9 cellular contexts compared by ENCODE assay signal in the genomic region with DNA sequence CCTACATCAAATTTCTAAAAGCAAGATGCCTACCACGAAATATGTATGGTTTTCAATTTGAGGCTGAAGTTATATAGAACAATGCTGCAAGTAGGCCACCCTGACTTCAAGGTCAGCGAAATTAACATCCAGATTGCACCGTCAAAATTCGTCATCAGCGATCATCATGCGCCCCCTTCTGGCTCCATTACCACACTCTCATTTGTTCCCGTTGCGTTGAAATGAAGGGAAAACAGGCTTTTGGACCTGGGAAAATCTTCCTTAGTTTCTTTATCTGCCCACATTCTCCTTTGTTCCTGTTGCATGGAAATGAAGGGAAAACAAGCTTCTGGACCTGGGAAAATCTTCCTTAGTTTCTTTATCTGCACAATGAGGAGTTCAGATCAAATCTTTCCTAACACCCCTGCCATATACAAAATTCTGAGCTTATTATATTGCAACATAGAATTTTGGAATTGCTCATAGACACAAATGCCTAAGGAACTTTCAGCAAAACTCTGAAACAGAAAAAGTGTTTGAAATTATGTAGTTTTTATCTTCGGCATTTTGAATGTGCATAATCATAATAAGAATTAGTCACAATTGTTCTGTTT.
DNase-seq lines count a peak whose midpoint lies in the region; ATAC-seq and TF ChIP-seq lines count a peak whose summit lies in the region.
"Had no signal": no experiment of that assay in that cellular context is flagged by ENCODE, and none has a peak within 500 bp of the region (broad histone marks: within the 10 kb centered on the region; RNA-seq: fewer than 3 reads in every experiment).

No MANE protein-coding gene starts in this region.

- H3K27ac ChIP-seq in RWPE1 (no peak overlapping the region), heart left ventricle (no peak overlapping the region)
- H3K27ac ChIP-seq: BLaER1 treated with 17β-estradiol and CSF1 and Interleukin-3, amounts not matched to agents 10 nM and 100 nM had no signal

- TF ChIP-seq CTCF in RWPE1 (conservative IDR thresholded peaks at IDR 0.05; ENCODE audit: low read depth), result peak; percentile 56
- peak; percentile 38 to 78 (median 67) for TF ChIP-seq CTCF in heart left ventricle (IDR thresholded peaks at IDR 0.05)

- ATAC-seq in heart left ventricle, result no peak
- ATAC-seq in HG02798 (IDR thresholded peaks at IDR 0.05; ENCODE audit: poor library complexity, unreplicated experiment), result no peak

- peaks cover 0 to 10% (median 0%) of the 10 kb centered on the region in 12 donors for H3K4me1 ChIP-seq in heart left ventricle

- no peak overlapping the region for H3K4me3 ChIP-seq in heart left ventricle
- H3K4me3 ChIP-seq: BLaER1 treated with 17β-estradiol and CSF1 and Interleukin-3, amounts not matched to agents 10 nM and 100 nM had no signal

- WGBS in heart left ventricle, 4 donors, result 14 to 19% (median 16%) methylated on average over 9 of the region's 9 CpGs

- H3K9me3 ChIP-seq in heart left ventricle, result no peaks in the 10 kb centered on the region
- H3K9me3 ChIP-seq: BLaER1 treated with 17β-estradiol and CSF1 and Interleukin-3, amounts not matched to agents 10 nM and 100 nM had no signal

- CTCF ChIA-PET in RWPE1 (lab: Yijun Ruan, JAX), result interaction anchor here (0.6 to 2.2 kb wide), 4 partner anchors 9 to 1452 kb away, joined by 3 to 7 read pairs (median 4); no protein-coding TSS in a partner anchor

- DNase-seq in NCI-H1092 treated with DMSO at 0.1 percent for 48 hours (lab: John Stamatoyannopoulos, UW), result peak; percentile 5
- no peak for DNase-seq in NCI-H1092 (lab: John Stamatoyannopoulos, UW)
- DNase-seq in RWPE1 (ENCODE audit: low spot score), result peak; percentile 29
- DNase-seq in activated effector memory CD4-positive, alpha-beta T cell treated with anti-CD3 and anti-CD28 coated beads, Interleukin-2, amount 50 U/mL, for 16 hours, result peak; percentile 87
- DNase-seq in heart left ventricle, result peak in 3 of 5 donors; percentile 30 to 49 (median 31)
- DNase-seq in retina, result peak; percentile 44
- DNase-seq in OCI-M2 (lab: John Stamatoyannopoulos, UW; ENCODE audit: unreplicated experiment), result no peak

- peaks cover 0 to 6% (median 0%) of the 10 kb centered on the region in 9 donors for H3K27me3 ChIP-seq in heart left ventricle
- H3K27me3 ChIP-seq: BLaER1 treated with 17β-estradiol and CSF1 and Interleukin-3, amounts not matched to agents 10 nM and 100 nM had no signal

- intact Hi-C loops in heart left ventricle (cut with DNase I), result loop anchor here in 8 of 10 donors (2.0 to 10.0 kb wide), 7 partner anchors 94 to 736 kb away; partner anchors contain the start of genes PRKCQ (in 4 of the 8) and SFMBT2 (in 3 of the 8)

- no peaks in the 10 kb centered on the region for H3K36me3 ChIP-seq in heart left ventricle
- H3K36me3 ChIP-seq: BLaER1 treated with 17β-estradiol and CSF1 and Interleukin-3, amounts not matched to agents 10 nM and 100 nM had no signal

- POLR2A ChIA-PET in RWPE1 (lab: Yijun Ruan, JAX; ENCODE audit: low non-redundant PET), result no interaction called here

- no peak for TF ChIP-seq POLR2A in heart left ventricle (IDR thresholded peaks at IDR 0.05)

Comparison
In these comparisons a context has a peak if more than half of its experiments do, and no peak if none do; other contexts are left out.
1. DNase-seq: peak in NCI-H1092 treated with DMSO at 0.1 percent for 48 hours (single experiment), RWPE1 (single experiment), activated effector memory CD4-positive, alpha-beta T cell treated with anti-CD3 and anti-CD28 coated beads, Interleukin-2, amount 50 U/mL, for 16 hours (single experiment), heart left ventricle (3 of 5) and retina (single experiment); none in NCI-H1092 (single experiment) and OCI-M2 (single experiment).